35 cellular contexts compared by ENCODE assay signal in genomic region chr5:150239099-150239793, GRCh38. TPM values are rescaled to one million over a fixed set of nuclear protein-coding genes. Genes with fewer than 3 reads are reported as not detected.
"Had no signal": no experiment of that assay in that cellular context is flagged by ENCODE, and none has a peak within 500 bp of the region (broad histone marks: within the 10 kb centered on the region; RNA-seq: fewer than 3 reads in every experiment).

No MANE protein-coding gene starts in this region.

- FAIRE-seq: RCC 7860 had no signal

- H3K27me3 ChIP-seq: brain microvascular endothelial cell had no signal

- H3K36me3 Mint-ChIP-seq: activated naive CD8-positive, alpha-beta T cell treated with anti-CD3 and anti-CD28 coated beads for 36 hours had no signal

- H3K4me2 ChIP-seq: KMS-11 had no signal

- H3K9me3 Mint-ChIP-seq: activated CD4-positive, alpha-beta T cell treated with anti-CD3 and anti-CD28 coated beads, Interleukin-2, amount 10 ng/mL, durations not matched to agents 24 days and 14 days; activated CD8-positive, alpha-beta T cell treated with anti-CD3 and anti-CD28 coated beads for 36 hours; activated naive CD8-positive, alpha-beta T cell treated with anti-CD3 and anti-CD28 coated beads for 36 hours; activated T-cell treated with anti-CD3 and anti-CD28 coated beads, Interleukin-2, amount 50 U/mL, for 72 hours; activated T-helper 17 cell treated with anti-CD3 and anti-CD28 coated beads, Interleukin-2, amount 50 U/mL, for 72 hours had no signal

- ATAC-seq: activated CD8-positive, alpha-beta T cell treated with anti-CD3 and anti-CD28 coated beads for 36 hours; activated T-cell treated with anti-CD3 and anti-CD28 coated beads, Interleukin-2, amount 50 U/mL, for 72 hours; activated T-helper 17 cell treated with anti-CD3 and anti-CD28 coated beads, Interleukin-2, amount 50 U/mL, for 72 hours; PC-3 had no signal

- H3K27ac ChIP-seq: brain microvascular endothelial cell, KMS-11, RWPE1, WERI-Rb-1 had no signal

- H3K27me3 Mint-ChIP-seq: activated CD4-positive, alpha-beta T cell treated with anti-CD3 and anti-CD28 coated beads, Interleukin-2, amount 10 ng/mL, durations not matched to agents 24 days and 14 days; activated CD8-positive, alpha-beta T cell treated with anti-CD3 and anti-CD28 coated beads for 36 hours; activated naive CD8-positive, alpha-beta T cell treated with anti-CD3 and anti-CD28 coated beads for 36 hours; activated T-helper 17 cell treated with anti-CD3 and anti-CD28 coated beads, Interleukin-2, amount 50 U/mL, for 72 hours had no signal

- H3K4me1 Mint-ChIP-seq: activated CD4-positive, alpha-beta T cell treated with anti-CD3 and anti-CD28 coated beads, Interleukin-2, amount 10 ng/mL, durations not matched to agents 24 days and 14 days; activated naive CD8-positive, alpha-beta T cell treated with anti-CD3 and anti-CD28 coated beads for 36 hours; activated T-helper 17 cell treated with anti-CD3 and anti-CD28 coated beads, Interleukin-2, amount 50 U/mL, for 72 hours had no signal

- H3K4me3 Mint-ChIP-seq: activated CD4-positive, alpha-beta T cell treated with anti-CD3 and anti-CD28 coated beads, Interleukin-2, amount 10 ng/mL, durations not matched to agents 24 days and 14 days; activated CD8-positive, alpha-beta T cell treated with anti-CD3 and anti-CD28 coated beads for 36 hours; activated naive CD8-positive, alpha-beta T cell treated with anti-CD3 and anti-CD28 coated beads for 36 hours; activated T-cell treated with anti-CD3 and anti-CD28 coated beads, Interleukin-2, amount 50 U/mL, for 72 hours; activated T-helper 17 cell treated with anti-CD3 and anti-CD28 coated beads, Interleukin-2, amount 50 U/mL, for 72 hours had no signal

- H3K36me3 ChIP-seq: brain microvascular endothelial cell, WERI-Rb-1 had no signal

- H3K27ac Mint-ChIP-seq: activated CD4-positive, alpha-beta T cell treated with anti-CD3 and anti-CD28 coated beads, Interleukin-2, amount 10 ng/mL, durations not matched to agents 24 days and 14 days; activated CD8-positive, alpha-beta T cell treated with anti-CD3 and anti-CD28 coated beads for 36 hours; activated naive CD8-positive, alpha-beta T cell treated with anti-CD3 and anti-CD28 coated beads for 36 hours; activated T-cell treated with anti-CD3 and anti-CD28 coated beads, Interleukin-2, amount 50 U/mL, for 72 hours; activated T-helper 17 cell treated with anti-CD3 and anti-CD28 coated beads, Interleukin-2, amount 50 U/mL, for 72 hours had no signal

- DNase-seq: activated CD4-positive, alpha-beta T cell treated with anti-CD3 and anti-CD28 coated beads, Interleukin-2, amount 10 ng/mL, durations not matched to agents 24 days and 14 days; activated CD4-positive, alpha-beta T cell treated with anti-CD3 and anti-CD28 coated beads, Interleukin-2, amount 50 U/mL, for 4 hours; activated CD8-positive, alpha-beta T cell treated with anti-CD3 and anti-CD28 coated beads for 36 hours; activated effector memory CD4-positive, alpha-beta T cell treated with anti-CD3 and anti-CD28 coated beads, Interleukin-2, amount 50 U/mL, for 16 hours; activated naive CD4-positive, alpha-beta T cell; activated naive CD4-positive, alpha-beta T cell treated with anti-CD3 and anti-CD28 coated beads, Interleukin-2, amount 50 U/mL, for 16 hours; activated naive CD8-positive, alpha-beta T cell treated with anti-CD3 and anti-CD28 coated beads for 36 hours; activated T-cell treated with anti-CD3 and anti-CD28 coated beads, Interleukin-2, amount 50 U/mL, for 1 hour; activated T-cell treated with anti-CD3 and anti-CD28 coated beads, Interleukin-2, amount 50 U/mL, for 72 hours; amniotic stem cell; aorta; brain microvascular endothelial cell; MM.1S; MV-4-11; NCI-H1092; NCI-H1436 treated with DMSO at 0.1 percent for 48 hours; NCI-H1694 treated with DMSO at 0.1 percent for 48 hours; NCI-H2029; NCI-H345; NCI-H510A; NCI-H526; NCI-H748 treated with DMSO at 0.1 percent for 48 hours; NK-92 treated with Interleukin-12 subunit alpha and Interleukin-12 subunit beta, amount 100 ng/mL, for 24 hours; PC-3; Right ventricle myocardium superior; T1000; WERI-Rb-1 had no signal

RNA-seq across cellular contexts. Expression of gene SLC6A7, which starts 49.4 kb away (rescaled TPM):
- total RNA-seq: activated CD4-positive, alpha-beta T cell treated with anti-CD3 and anti-CD28 coated beads, Interleukin-2, amount 10 ng/mL, durations not matched to agents 24 days and 14 days; activated CD8-positive, alpha-beta memory T cell treated with anti-CD3 and anti-CD28 coated beads for 36 hours; activated CD8-positive, alpha-beta T cell treated with anti-CD3 and anti-CD28 coated beads for 36 hours; activated naive CD8-positive, alpha-beta T cell treated with anti-CD3 and anti-CD28 coated beads for 36 hours; activated T-cell treated with anti-CD3 and anti-CD28 coated beads, Interleukin-2, amount 50 U/mL, for 72 hours; activated T-helper 17 cell treated with anti-CD3 and anti-CD28 coated beads, Interleukin-2, amount 50 U/mL, for 72 hours; aorta; LHCN-M2; Right ventricle myocardium superior; T-helper 1 cell treated with Interleukin-12 subunit alpha and Interleukin-12 subunit beta and Interleukin-4 antibody, amounts not matched to agents 30 ng/mL and 1 ng/mL, for 36 hours; T-helper 2 cell treated with Interferon-gamma antibody and Interleukin-4, amounts not matched to agents 100 ng/mL and 5 ng/mL, for 36 hours had no signal

RNA-seq across cellular contexts. Expression of gene CAMK2A, which starts 50.3 kb away (rescaled TPM):
- total RNA-seq: activated CD4-positive, alpha-beta T cell treated with anti-CD3 and anti-CD28 coated beads, Interleukin-2, amount 10 ng/mL, durations not matched to agents 24 days and 14 days; activated CD8-positive, alpha-beta memory T cell treated with anti-CD3 and anti-CD28 coated beads for 36 hours; activated CD8-positive, alpha-beta T cell treated with anti-CD3 and anti-CD28 coated beads for 36 hours; activated naive CD8-positive, alpha-beta T cell treated with anti-CD3 and anti-CD28 coated beads for 36 hours; activated T-cell treated with anti-CD3 and anti-CD28 coated beads, Interleukin-2, amount 50 U/mL, for 72 hours; activated T-helper 17 cell treated with anti-CD3 and anti-CD28 coated beads, Interleukin-2, amount 50 U/mL, for 72 hours; T-helper 1 cell treated with Interleukin-12 subunit alpha and Interleukin-12 subunit beta and Interleukin-4 antibody, amounts not matched to agents 30 ng/mL and 1 ng/mL, for 36 hours; T-helper 2 cell treated with Interferon-gamma antibody and Interleukin-4, amounts not matched to agents 100 ng/mL and 5 ng/mL, for 36 hours had no signal
